ENCODE assay signal across 11 cellular contexts in the genomic region with DNA sequence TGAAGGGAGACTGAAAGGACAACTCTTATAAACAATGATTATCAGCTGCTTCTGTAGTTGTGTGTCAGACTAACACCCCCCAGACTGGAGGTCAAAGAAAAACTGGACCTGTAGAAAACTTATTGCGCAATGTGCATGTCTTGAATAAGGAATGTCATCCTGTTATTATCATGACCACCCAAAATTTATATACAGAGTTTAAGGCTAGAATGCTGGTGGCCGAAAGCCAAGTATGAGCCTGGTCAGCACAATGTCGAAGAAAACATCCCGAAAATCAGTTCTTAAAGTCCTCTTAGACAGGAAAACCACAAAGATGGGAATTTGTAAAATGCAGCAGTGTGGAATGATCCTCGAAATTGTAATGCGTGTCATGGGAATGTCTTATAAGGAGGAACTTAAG. TPM values are rescaled to one million over a fixed set of nuclear protein-coding genes. Genes with fewer than 3 reads are reported as not detected.
DNase-seq lines count a peak whose midpoint lies in the region; ATAC-seq and TF ChIP-seq lines count a peak whose summit lies in the region.
"Had no signal": no experiment of that assay in that cellular context is flagged by ENCODE, and none has a peak within 500 bp of the region (broad histone marks: within the 10 kb centered on the region; RNA-seq: fewer than 3 reads in every experiment).

No MANE protein-coding gene starts in this region.

- TF ChIP-seq EP300 in Ishikawa (IDR thresholded peaks at IDR 0.05; ENCODE audit: borderline replicate concordance) = no peak

- H3K27me3 ChIP-seq in naive thymus-derived CD4-positive, alpha-beta T cell (ENCODE audit: control insufficient read depth in 2 of 2, insufficient read depth in 2 of 2, low read length in 2 of 2) = no peaks in the 10 kb centered on the region

- no peak overlapping the region for H3K4me3 Mint-ChIP-seq in naive thymus-derived CD4-positive, alpha-beta T cell
- H3K4me3 Mint-ChIP-seq: activated naive CD8-positive, alpha-beta T cell treated with anti-CD3 and anti-CD28 coated beads, Interleukin-2, amount 10 ng/mL, durations not matched to agents 7 days and 5 days had no signal

- H3K4me3 ChIP-seq in naive thymus-derived CD4-positive, alpha-beta T cell (ENCODE audit: low read length) = no peak overlapping the region

- H3K27me3 Mint-ChIP-seq in naive thymus-derived CD4-positive, alpha-beta T cell = no peaks in the 10 kb centered on the region
- H3K27me3 Mint-ChIP-seq: activated naive CD8-positive, alpha-beta T cell treated with anti-CD3 and anti-CD28 coated beads, Interleukin-2, amount 10 ng/mL, durations not matched to agents 7 days and 5 days had no signal

- no peak for TF ChIP-seq RAD21 in Ishikawa (IDR thresholded peaks at IDR 0.05; ENCODE audit: low read depth)

- no peak for ATAC-seq in naive thymus-derived CD4-positive, alpha-beta T cell
- ATAC-seq in HG03571 (IDR thresholded peaks at IDR 0.05; ENCODE audit: unreplicated experiment) (no peak), HG02623 (IDR thresholded peaks at IDR 0.05; ENCODE audit: unreplicated experiment) (no peak)

- H3K27ac ChIP-seq in naive thymus-derived CD4-positive, alpha-beta T cell (ENCODE audit: low read depth, low read length) = no peak overlapping the region

- H3K4me1 ChIP-seq in naive thymus-derived CD4-positive, alpha-beta T cell (ENCODE audit: control insufficient read depth in 2 of 2, insufficient read depth in 2 of 2, low read length in 2 of 2) = peaks cover 27 to 54% of the 10 kb centered on the region in 2 donors

- peaks cover 45 to 83% (median 76%) of the 10 kb centered on the region in 7 donors for H3K4me1 Mint-ChIP-seq in naive thymus-derived CD4-positive, alpha-beta T cell

- CTCF ChIA-PET in naive thymus-derived CD4-positive, alpha-beta T cell (lab: Charles Lee) = no interaction called here

- H3K9me3 ChIP-seq in naive thymus-derived CD4-positive, alpha-beta T cell (ENCODE audit: control insufficient read depth in 2 of 3, low read length in 3 of 3) = no peaks in the 10 kb centered on the region

- peaks cover 0 to 6% (median 0%) of the 10 kb centered on the region in 11 donors for H3K9me3 Mint-ChIP-seq in naive thymus-derived CD4-positive, alpha-beta T cell
- H3K9me3 Mint-ChIP-seq: activated naive CD8-positive, alpha-beta T cell treated with anti-CD3 and anti-CD28 coated beads, Interleukin-2, amount 10 ng/mL, durations not matched to agents 7 days and 5 days had no signal

- DNase-seq in AG08395 (ENCODE audit: low spot score) = peak; percentile 86
- peak; percentile 65 for DNase-seq in epidermal melanocyte (ENCODE audit: insufficient read length, low spot score)
- no peak for DNase-seq in naive thymus-derived CD4-positive, alpha-beta T cell
- DNase-seq in midbrain (lab: John Stamatoyannopoulos, UW) = no peak
- DNase-seq in activated CD4-positive, alpha-beta T cell treated with anti-CD3 and anti-CD28 coated beads, Interleukin-2, amount 50 U/mL, for 48 hours = no peak
- DNase-seq: activated naive CD8-positive, alpha-beta T cell treated with anti-CD3 and anti-CD28 coated beads, Interleukin-2, amount 10 ng/mL, durations not matched to agents 7 days and 5 days; DMS153; NCI-H2081 had no signal

- peak overlapping the region in 7 of 9 donors; percentile 85 to 99 (median 93) for H3K27ac Mint-ChIP-seq in naive thymus-derived CD4-positive, alpha-beta T cell
- H3K27ac Mint-ChIP-seq: activated naive CD8-positive, alpha-beta T cell treated with anti-CD3 and anti-CD28 coated beads, Interleukin-2, amount 10 ng/mL, durations not matched to agents 7 days and 5 days had no signal

- POLR2A ChIA-PET in naive thymus-derived CD4-positive, alpha-beta T cell (lab: Charles Lee) = interaction anchor here (3.1 to 4.4 kb wide), 3 partner anchors 12 to 27 kb away, joined by 11 to 39 read pairs (median 29); a partner anchor contains a TSS

- intact Hi-C loops in naive thymus-derived CD4-positive, alpha-beta T cell (cut with micrococcal nuclease) = loop anchor here (5.0 to 10.0 kb wide), 2 partner anchors 107 to 361 kb away; no protein-coding TSS in a partner anchor

- H3K36me3 Mint-ChIP-seq in naive thymus-derived CD4-positive, alpha-beta T cell = peaks cover 12 to 51% (median 26%) of the 10 kb centered on the region in 5 donors

- no peaks in the 10 kb centered on the region for H3K36me3 ChIP-seq in naive thymus-derived CD4-positive, alpha-beta T cell (ENCODE audit: control insufficient read depth in 2 of 3, insufficient read depth in 3 of 3, low read length in 3 of 3)

TF ChIP-seq in Ishikawa, 13 proteins besides CTCF, POLR2A, EP300 and RAD21:
- TF ChIP-seq, protein P1, sequence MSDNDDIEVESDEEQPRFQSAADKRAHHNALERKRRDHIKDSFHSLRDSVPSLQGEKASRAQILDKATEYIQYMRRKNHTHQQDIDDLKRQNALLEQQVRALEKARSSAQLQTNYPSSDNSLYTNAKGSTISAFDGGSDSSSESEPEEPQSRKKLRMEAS (IDR thresholded peaks at IDR 0.05) = no peak
- TF ChIP-seq, protein P2, sequence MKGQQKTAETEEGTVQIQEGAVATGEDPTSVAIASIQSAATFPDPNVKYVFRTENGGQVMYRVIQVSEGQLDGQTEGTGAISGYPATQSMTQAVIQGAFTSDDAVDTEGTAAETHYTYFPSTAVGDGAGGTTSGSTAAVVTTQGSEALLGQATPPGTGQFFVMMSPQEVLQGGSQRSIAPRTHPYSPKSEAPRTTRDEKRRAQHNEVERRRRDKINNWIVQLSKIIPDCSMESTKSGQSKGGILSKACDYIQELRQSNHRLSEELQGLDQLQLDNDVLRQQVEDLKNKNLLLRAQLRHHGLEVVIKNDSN (IDR thresholded peaks at IDR 0.05) = no peak
- peak; percentile 83 for TF ChIP-seq CEBPB (IDR thresholded peaks at IDR 0.05)

RNA-seq across cellular contexts. Expression of a gene that starts 29.3 kb away (rescaled TPM):
- total RNA-seq in naive thymus-derived CD4-positive, alpha-beta T cell = 10 to 100 TPM; 51.1 to 68.8 (median 61.5) TPM
- 10 to 100 TPM; 44.8 to 53.2 TPM for polyA plus RNA-seq in naive thymus-derived CD4-positive, alpha-beta T cell

Comparison
In these comparisons a context has a peak if more than half of its experiments do, and no peak if none do; other contexts are left out.
1. DNase-seq: peak in AG08395 (single experiment) and epidermal melanocyte (single experiment); none in naive thymus-derived CD4-positive, alpha-beta T cell (0 of 9), midbrain (single experiment) and activated CD4-positive, alpha-beta T cell treated with anti-CD3 and anti-CD28 coated beads, Interleukin-2, amount 50 U/mL, for 48 hours (0 of 2).